In genomic region chr15:77470227-77470626, GRCh38 we compare ENCODE assay signal across 26 cellular contexts.
"Had no signal": no experiment of that assay in that cellular context is flagged by ENCODE, and none has a peak within 500 bp of the region (broad histone marks: within the 10 kb centered on the region; RNA-seq: fewer than 3 reads in every experiment).

No MANE protein-coding gene starts in this region.

- H3K27ac Mint-ChIP-seq: naive thymus-derived CD4-positive, alpha-beta T cell; nephron; stimulated activated memory B cell treated with anti-CD40 and anti-IgM and Interleukin-4, amounts not matched to agents 10 μg/mL and 1 μg/mL and 100 μg/mL, for 72 hours had no signal

- H3K27ac ChIP-seq: coronary artery, gastrocnemius medialis, heart left ventricle, hepatocyte, left lung, prostate gland, skin epidermis, spleen, testis, tibial nerve, upper lobe of right lung, uterus had no signal

- H3K27me3 Mint-ChIP-seq: naive thymus-derived CD4-positive, alpha-beta T cell; stimulated activated memory B cell treated with anti-CD40 and anti-IgM and Interleukin-4, amounts not matched to agents 10 μg/mL and 1 μg/mL and 100 μg/mL, for 72 hours had no signal

- H3K4me1 Mint-ChIP-seq: stimulated activated memory B cell treated with anti-CD40 and anti-IgM and Interleukin-4, amounts not matched to agents 10 μg/mL and 1 μg/mL and 100 μg/mL, for 72 hours had no signal

- H3K4me1 ChIP-seq: left lung, prostate gland, spleen, testis, uterus had no signal

- H3K79me2 ChIP-seq: hepatocyte had no signal

- H3K4me3 ChIP-seq: coronary artery, gastrocnemius medialis, heart left ventricle, hepatocyte, left lung, prostate gland, skin epidermis, spleen, testis, tibial nerve, upper lobe of right lung, uterus had no signal

- DNase-seq: dermis blood vessel endothelial cell; effector memory CD4-positive, alpha-beta T cell; gastrocnemius medialis; heart left ventricle; kidney; left cardiac atrium; left lung; mesenchymal stem cell; midbrain; naive thymus-derived CD4-positive, alpha-beta T cell; nucleus accumbens; right cardiac atrium; spleen; stimulated activated CD4-positive, alpha-beta T cell treated with anti-CD3 and anti-CD28 coated beads, Interleukin-4, amount 100 ng/mL, for 4 hours; stimulated activated naive CD8-positive, alpha-beta T cell treated with anti-CD3 and anti-CD28 coated beads, Interleukin-15, Interleukin-2, amounts not matched to agents 100 U/mL and 50 U/mL, for 24 hours; substantia nigra; testis; upper lobe of right lung; uterus had no signal

- H3K4me3 Mint-ChIP-seq: naive thymus-derived CD4-positive, alpha-beta T cell; nephron; stimulated activated memory B cell treated with anti-CD40 and anti-IgM and Interleukin-4, amounts not matched to agents 10 μg/mL and 1 μg/mL and 100 μg/mL, for 72 hours had no signal

- H3K9me3 Mint-ChIP-seq: naive thymus-derived CD4-positive, alpha-beta T cell; nephron; stimulated activated memory B cell treated with anti-CD40 and anti-IgM and Interleukin-4, amounts not matched to agents 10 μg/mL and 1 μg/mL and 100 μg/mL, for 72 hours had no signal

- H3K4me2 ChIP-seq: hepatocyte had no signal

- H3K36me3 ChIP-seq: prostate gland, uterus had no signal

- H3K27me3 ChIP-seq: gastrocnemius medialis, heart left ventricle, hepatocyte, left lung, spleen, testis, tibial nerve, upper lobe of right lung, uterus had no signal

- H3K9me3 ChIP-seq: gastrocnemius medialis, heart left ventricle, left lung, prostate gland, spleen, testis, tibial nerve, upper lobe of right lung, uterus had no signal
